1 cellular context compared by ENCODE assay signal in genomic region chr1:156957634-156958033, GRCh38.
TF ChIP-seq lines count a peak whose summit lies in the region.

No MANE protein-coding gene starts in this region.

TF ChIP-seq in K562, 482 proteins besides CTCF, POLR2A, EP300 and RAD21:
- no peak for TF ChIP-seq ZNF143 (CRISPR knock-in tag; IDR thresholded peaks at IDR 0.05)
- no peak for TF ChIP-seq XRCC4 (IDR thresholded peaks at IDR 0.05; ENCODE audit: extremely low read depth, insufficient read depth, insufficient read length)
- TF ChIP-seq MYC (IDR thresholded peaks at IDR 0.05; ENCODE audit: low read depth, low read length), result no peak
- no peak for TF ChIP-seq MYC (CRISPR knock-in tag; IDR thresholded peaks at IDR 0.05; ENCODE audit: borderline replicate concordance, low read depth)
- TF ChIP-seq TFE3 (CRISPR knock-in tag; IDR thresholded peaks at IDR 0.05), result no peak
- TF ChIP-seq NFRKB (IDR thresholded peaks at IDR 0.05; ENCODE audit: low read depth), result no peak
- no peak for TF ChIP-seq YBX1 (IDR thresholded peaks at IDR 0.05)
- no peak for TF ChIP-seq ELK1 (CRISPR knock-in tag; IDR thresholded peaks at IDR 0.05)
- TF ChIP-seq MIER1 (IDR thresholded peaks at IDR 0.05; ENCODE audit: low read depth), result no peak
- no peak for TF ChIP-seq SREBF1 (IDR thresholded peaks at IDR 0.05; ENCODE audit: borderline replicate concordance, low read depth, low read length)
- no peak for TF ChIP-seq ZNF263 (CRISPR knock-in tag; IDR thresholded peaks at IDR 0.05; ENCODE audit: borderline replicate concordance)
- no peak for TF ChIP-seq ZNF124 (CRISPR knock-in tag; IDR thresholded peaks at IDR 0.05)
- no peak for TF ChIP-seq EZH2 (IDR thresholded peaks at IDR 0.05; ENCODE audit: borderline replicate concordance, low read depth, low read length)
- TF ChIP-seq ZNF239 (CRISPR knock-in tag; IDR thresholded peaks at IDR 0.05), result no peak
- no peak for TF ChIP-seq ZNF707 (CRISPR knock-in tag; conservative IDR thresholded peaks at IDR 0.05)
- no peak for TF ChIP-seq KHSRP (IDR thresholded peaks at IDR 0.05)
- TF ChIP-seq ZNF41 (CRISPR knock-in tag; conservative IDR thresholded peaks at IDR 0.05), result no peak
- no peak for TF ChIP-seq HDAC3 (IDR thresholded peaks at IDR 0.05; ENCODE audit: borderline replicate concordance, partially characterized antibody)
- TF ChIP-seq ZNF318 (IDR thresholded peaks at IDR 0.05; ENCODE audit: borderline replicate concordance in 1 of 2, low read depth in 1 of 2), result no peak
- no peak for TF ChIP-seq ZNF232 (CRISPR knock-in tag; IDR thresholded peaks at IDR 0.05)
- no peak for TF ChIP-seq IRF1 (CRISPR knock-in tag; IDR thresholded peaks at IDR 0.05; ENCODE audit: borderline replicate concordance)
